Comparison of ENCODE assay signal across 2 cellular contexts in genomic region chr2:38523728-38524437, GRCh38.
TF ChIP-seq lines count a peak whose summit lies in the region.

No MANE protein-coding gene starts in this region.

TF ChIP-seq in A549, 52 proteins besides CTCF, POLR2A, EP300 and RAD21 (continued from another document):
- no peak for TF ChIP-seq HOXB13 (CRISPR knock-in tag; IDR thresholded peaks at IDR 0.05; ENCODE audit: low read depth)

TF ChIP-seq in SK-N-SH treated with all-trans-retinoic acid at 6 μM for 48 hours, 23 proteins besides CTCF, POLR2A, EP300 and RAD21 (continued from another document):
- TF ChIP-seq, protein P1, sequence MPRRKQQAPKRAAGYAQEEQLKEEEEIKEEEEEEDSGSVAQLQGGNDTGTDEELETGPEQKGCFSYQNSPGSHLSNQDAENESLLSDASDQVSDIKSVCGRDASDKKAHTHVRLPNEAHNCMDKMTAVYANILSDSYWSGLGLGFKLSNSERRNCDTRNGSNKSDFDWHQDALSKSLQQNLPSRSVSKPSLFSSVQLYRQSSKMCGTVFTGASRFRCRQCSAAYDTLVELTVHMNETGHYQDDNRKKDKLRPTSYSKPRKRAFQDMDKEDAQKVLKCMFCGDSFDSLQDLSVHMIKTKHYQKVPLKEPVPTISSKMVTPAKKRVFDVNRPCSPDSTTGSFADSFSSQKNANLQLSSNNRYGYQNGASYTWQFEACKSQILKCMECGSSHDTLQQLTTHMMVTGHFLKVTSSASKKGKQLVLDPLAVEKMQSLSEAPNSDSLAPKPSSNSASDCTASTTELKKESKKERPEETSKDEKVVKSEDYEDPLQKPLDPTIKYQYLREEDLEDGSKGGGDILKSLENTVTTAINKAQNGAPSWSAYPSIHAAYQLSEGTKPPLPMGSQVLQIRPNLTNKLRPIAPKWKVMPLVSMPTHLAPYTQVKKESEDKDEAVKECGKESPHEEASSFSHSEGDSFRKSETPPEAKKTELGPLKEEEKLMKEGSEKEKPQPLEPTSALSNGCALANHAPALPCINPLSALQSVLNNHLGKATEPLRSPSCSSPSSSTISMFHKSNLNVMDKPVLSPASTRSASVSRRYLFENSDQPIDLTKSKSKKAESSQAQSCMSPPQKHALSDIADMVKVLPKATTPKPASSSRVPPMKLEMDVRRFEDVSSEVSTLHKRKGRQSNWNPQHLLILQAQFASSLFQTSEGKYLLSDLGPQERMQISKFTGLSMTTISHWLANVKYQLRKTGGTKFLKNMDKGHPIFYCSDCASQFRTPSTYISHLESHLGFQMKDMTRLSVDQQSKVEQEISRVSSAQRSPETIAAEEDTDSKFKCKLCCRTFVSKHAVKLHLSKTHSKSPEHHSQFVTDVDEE (CRISPR knock-in tag; IDR thresholded peaks at IDR 0.05) = no peak
- no peak for TF ChIP-seq ARNTL (CRISPR knock-in tag; IDR thresholded peaks at IDR 0.05; ENCODE audit: borderline replicate concordance, low read depth)
